Comparison of ENCODE assay signal across 24 cellular contexts in genomic region chr14:58315606-58316005, GRCh38. TPM values are rescaled to one million over a fixed set of nuclear protein-coding genes. Genes with fewer than 3 reads are reported as not detected.
DNase-seq lines count a peak whose midpoint lies in the region; ATAC-seq, FAIRE-seq and TF ChIP-seq lines count a peak whose summit lies in the region.
"Had no signal": no experiment of that assay in that cellular context is flagged by ENCODE, and none has a peak within 500 bp of the region (broad histone marks: within the 10 kb centered on the region; RNA-seq: fewer than 3 reads in every experiment).

No MANE protein-coding gene starts in this region.

- no peaks in the 10 kb centered on the region for H3K79me2 ChIP-seq in astrocyte (ENCODE audit: insufficient read depth, low read length)

- H3K4me3 ChIP-seq in astrocyte (ENCODE audit: insufficient read depth, low read depth, low read length), result no peak overlapping the region
- H3K4me3 ChIP-seq: right lobe of liver, testis, vagina had no signal

- H3K4me1 Mint-ChIP-seq in HFFc6 (ENCODE audit: low read depth) (peaks cover 6% of the 10 kb centered on the region), astrocyte (ENCODE audit: low read depth, unreplicated experiment) (no peaks in the 10 kb centered on the region), neural crest cell (no peaks in the 10 kb centered on the region)
- H3K4me1 Mint-ChIP-seq: CD14-positive monocyte had no signal

- H3K27me3 Mint-ChIP-seq in HFFc6 (ENCODE audit: insufficient read depth), result no peaks in the 10 kb centered on the region
- no peaks in the 10 kb centered on the region for H3K27me3 Mint-ChIP-seq in astrocyte (ENCODE audit: low read depth, unreplicated experiment)
- no peaks in the 10 kb centered on the region for H3K27me3 Mint-ChIP-seq in neural crest cell (ENCODE audit: low read depth)
- H3K27me3 Mint-ChIP-seq: activated CD8-positive, alpha-beta memory T cell treated with anti-CD3 and anti-CD28 coated beads, Interleukin-2, amount 10 ng/mL, durations not matched to agents 7 days and 5 days; memory B cell had no signal

- no peaks in the 10 kb centered on the region for H3K9me3 Mint-ChIP-seq in HFFc6
- no peaks in the 10 kb centered on the region for H3K9me3 Mint-ChIP-seq in astrocyte (ENCODE audit: unreplicated experiment)
- H3K9me3 Mint-ChIP-seq in neural crest cell, result no peaks in the 10 kb centered on the region
- H3K9me3 Mint-ChIP-seq: activated T-helper 2 cell treated with anti-CD3 and anti-CD28 coated beads, Interferon-gamma antibody, Interleukin-2, Interleukin-4, amounts not matched to agents 10 μg/mL and 5 μg/mL and 100 μg/mL, durations not matched to agents 14 hours and 24 hours and 36 hours; memory B cell had no signal

- H2AFZ ChIP-seq in astrocyte (ENCODE audit: low read depth, low read length), result no peak overlapping the region

- no peak for FAIRE-seq in astrocyte (lab: Jason Lieb, UNC)

- no peak overlapping the region for H3K9ac ChIP-seq in astrocyte (ENCODE audit: low read length)

- no peaks in the 10 kb centered on the region for H3K4me1 ChIP-seq in astrocyte (ENCODE audit: insufficient read depth, low read length)
- H3K4me1 ChIP-seq: right lobe of liver, testis, vagina had no signal

- H3K36me3 ChIP-seq in astrocyte (ENCODE audit: insufficient read depth, low read length), result peaks cover 7% of the 10 kb centered on the region

- H4K20me1 ChIP-seq in astrocyte (ENCODE audit: insufficient read depth, low read length), result peaks cover 3% of the 10 kb centered on the region

- H3K9me3 ChIP-seq in astrocyte (ENCODE audit: insufficient read depth, low read depth, low read length), result no peaks in the 10 kb centered on the region
- H3K9me3 ChIP-seq: right lobe of liver, testis, vagina had no signal

- H3K4me3 Mint-ChIP-seq in HFFc6 (no peak overlapping the region), astrocyte (ENCODE audit: unreplicated experiment) (no peak overlapping the region), neural crest cell (no peak overlapping the region)
- H3K4me3 Mint-ChIP-seq: activated CD8-positive, alpha-beta memory T cell treated with anti-CD3 and anti-CD28 coated beads, Interleukin-2, amount 10 ng/mL, durations not matched to agents 7 days and 5 days; CD14-positive monocyte; memory B cell had no signal

- no peak for TF ChIP-seq CTCF in HFFc6 (IDR thresholded peaks at IDR 0.05)
- no peak for TF ChIP-seq CTCF in astrocyte (IDR thresholded peaks at IDR 0.05; ENCODE audit: insufficient read depth, low read depth, low read length)
- no peak for TF ChIP-seq CTCF in neural crest cell (conservative IDR thresholded peaks at IDR 0.05)

- H3K36me3 Mint-ChIP-seq in HFFc6 (ENCODE audit: low read depth) (peaks cover 6% of the 10 kb centered on the region; the same call in 1 of the 2 replicates), astrocyte (ENCODE audit: low read depth, unreplicated experiment) (peaks cover 2% of the 10 kb centered on the region), neural crest cell (ENCODE audit: low read depth) (peaks cover 3% of the 10 kb centered on the region)

- peak; percentile 73 to 83 for ATAC-seq in activated CD4-positive, CD25-positive, alpha-beta regulatory T cell treated with anti-CD3 and anti-CD28 coated beads, Interleukin-2, amount 50 U/mL, for 24 hours
- ATAC-seq in HG02642 (IDR thresholded peaks at IDR 0.05; ENCODE audit: poor library complexity, unreplicated experiment), result no peak
- ATAC-seq: activated CD8-positive, alpha-beta memory T cell treated with anti-CD3 and anti-CD28 coated beads, Interleukin-2, amount 10 ng/mL, durations not matched to agents 7 days and 5 days; right lobe of liver had no signal

- H3K27ac Mint-ChIP-seq in HFFc6, result peak overlapping the region; percentile 42
- no peak overlapping the region for H3K27ac Mint-ChIP-seq in astrocyte (ENCODE audit: unreplicated experiment)
- H3K27ac Mint-ChIP-seq in neural crest cell (ENCODE audit: unreplicated experiment), result peak overlapping the region; percentile 78
- H3K27ac Mint-ChIP-seq: activated CD8-positive, alpha-beta memory T cell treated with anti-CD3 and anti-CD28 coated beads, Interleukin-2, amount 10 ng/mL, durations not matched to agents 7 days and 5 days; activated T-helper 2 cell treated with anti-CD3 and anti-CD28 coated beads, Interferon-gamma antibody, Interleukin-2, Interleukin-4, amounts not matched to agents 10 μg/mL and 5 μg/mL and 100 μg/mL, durations not matched to agents 14 hours and 24 hours and 36 hours; CD14-positive monocyte; memory B cell had no signal

- no peak overlapping the region for H3K27ac ChIP-seq in astrocyte (ENCODE audit: low read depth, low read length)
- H3K27ac ChIP-seq: right lobe of liver, testis, vagina had no signal

- H3K27me3 ChIP-seq in astrocyte (ENCODE audit: insufficient read depth, low read length), result no peaks in the 10 kb centered on the region
- H3K27me3 ChIP-seq: right lobe of liver, testis, vagina had no signal

- no peak overlapping the region for H3K4me2 ChIP-seq in astrocyte (ENCODE audit: low read length)

- no peak for DNase-seq in activated CD4-positive, CD25-positive, alpha-beta regulatory T cell (lab: John Stamatoyannopoulos, UW)
- no peak for DNase-seq in HFFc6
- peak; percentile 19 for DNase-seq in astrocyte (ENCODE audit: low read depth)
- DNase-seq in neural crest cell (ENCODE audit: low read depth, low spot score), result no peak
- DNase-seq in pons (ENCODE audit: low spot score), result no peak
- no peak for DNase-seq in NCI-H82 (lab: John Stamatoyannopoulos, UW)
- DNase-seq: activated CD4-positive, alpha-beta T cell treated with anti-CD3 and anti-CD28 coated beads for 1 hour; activated CD8-positive, alpha-beta memory T cell treated with anti-CD3 and anti-CD28 coated beads, Interleukin-2, amount 10 ng/mL, durations not matched to agents 7 days and 5 days; amniotic stem cell; central memory CD4-positive, alpha-beta T cell; GDM1; GOT3; KBM-7; NCI-H187 treated with DMSO at 0.1 percent for 48 hours; NCI-H446; occipital lobe; right lobe of liver; testis had no signal

RNA-seq across cellular contexts. Expression of gene ARID4A, which starts 17.3 kb away (rescaled TPM):
- total RNA-seq in HFFc6 (2021; fragmentation: NEBNext Ultra II Directional; extraction: Animal tissue kit (Norgen Biotek cat#: 25700)), result 10 to 100 TPM; 10.5 to 13.4 (median 12.3) TPM
- total RNA-seq in astrocyte, result 24.5 and 26.6 TPM in 2 replicates
- 28.7 and 30.5 TPM in 2 replicates for total RNA-seq in neural crest cell
